ENCODE assay signal across 1 cellular context in the genomic region with DNA sequence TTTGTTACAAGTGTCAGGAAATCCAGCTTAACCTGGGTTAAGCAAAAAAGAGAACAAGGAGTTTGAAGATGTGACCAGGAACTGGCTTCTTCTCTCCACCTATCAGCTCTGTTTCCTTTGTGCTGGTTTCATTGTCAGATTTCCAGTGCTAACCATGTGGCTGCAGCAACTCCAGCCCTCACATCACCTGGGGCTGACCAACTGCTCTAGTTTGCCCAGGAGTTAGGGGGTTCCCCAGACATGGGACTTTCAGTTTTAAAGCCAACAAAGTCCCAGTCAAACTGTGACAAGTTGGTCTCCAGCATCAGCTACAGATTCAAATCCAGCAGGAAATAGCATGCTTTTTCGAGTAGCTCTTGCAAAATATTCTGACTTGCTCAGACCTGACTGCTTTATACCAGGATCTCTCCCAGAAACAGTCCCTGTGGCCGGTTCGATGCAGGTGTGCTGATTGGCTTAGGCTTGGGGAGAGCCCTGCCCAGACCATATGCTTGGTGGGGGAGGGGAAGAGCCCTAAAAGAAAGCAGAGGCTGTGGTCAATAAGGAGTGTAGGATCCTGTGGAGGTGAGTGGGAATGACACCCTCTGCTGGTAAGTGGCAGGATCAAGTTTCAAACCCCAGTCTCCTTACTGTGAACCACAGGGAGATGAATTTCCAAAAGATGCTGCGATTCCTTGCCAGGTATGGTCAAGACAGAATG.
TF ChIP-seq lines count a peak whose summit lies in the region.

No MANE protein-coding gene starts in this region.

TF ChIP-seq in HEK293, 187 proteins besides CTCF, POLR2A, EP300 and RAD21:
- TF ChIP-seq ZNF600 (tag by site-specific recombination; IDR thresholded peaks at IDR 0.05) (no peak), SP3 (tag by site-specific recombination; IDR thresholded peaks at IDR 0.05) (no peak), ZNF302 (tag by site-specific recombination; IDR thresholded peaks at IDR 0.05; ENCODE audit: low read depth) (no peak), ZNF37A (tag by site-specific recombination; IDR thresholded peaks at IDR 0.05) (no peak), ZNF266 (tag by site-specific recombination; IDR thresholded peaks at IDR 0.05; ENCODE audit: low read depth) (no peak), BCL11A (tag by site-specific recombination; IDR thresholded peaks at IDR 0.05; ENCODE audit: low read depth) (no peak), SCRT1 (tag by site-specific recombination; IDR thresholded peaks at IDR 0.05; ENCODE audit: borderline replicate concordance) (no peak), SETDB1 (IDR thresholded peaks at IDR 0.05; ENCODE audit: insufficient read length, low read length) (peak; percentile 8), EGR2 (tag by site-specific recombination; IDR thresholded peaks at IDR 0.05; ENCODE audit: low read depth) (0 out of 2 replicates have a peak, but pooled peaks have one; percentile 18), ZNF623 (tag by site-specific recombination; IDR thresholded peaks at IDR 0.05) (no peak), ZNF530 (tag by site-specific recombination; IDR thresholded peaks at IDR 0.05; ENCODE audit: low read depth) (no peak), ZNF654 (tag by site-specific recombination; IDR thresholded peaks at IDR 0.05; ENCODE audit: low read depth) (peak; percentile 27), ZNF529 (tag by site-specific recombination; IDR thresholded peaks at IDR 0.05; ENCODE audit: insufficient replicate concordance) (no peak), ZNF366 (tag by site-specific recombination; conservative IDR thresholded peaks at IDR 0.05) (no peak), ZBTB8A (tag by site-specific recombination; IDR thresholded peaks at IDR 0.05) (no peak), ZNF416 (tag by site-specific recombination; IDR thresholded peaks at IDR 0.05) (no peak)
- TF ChIP-seq, protein P1, sequence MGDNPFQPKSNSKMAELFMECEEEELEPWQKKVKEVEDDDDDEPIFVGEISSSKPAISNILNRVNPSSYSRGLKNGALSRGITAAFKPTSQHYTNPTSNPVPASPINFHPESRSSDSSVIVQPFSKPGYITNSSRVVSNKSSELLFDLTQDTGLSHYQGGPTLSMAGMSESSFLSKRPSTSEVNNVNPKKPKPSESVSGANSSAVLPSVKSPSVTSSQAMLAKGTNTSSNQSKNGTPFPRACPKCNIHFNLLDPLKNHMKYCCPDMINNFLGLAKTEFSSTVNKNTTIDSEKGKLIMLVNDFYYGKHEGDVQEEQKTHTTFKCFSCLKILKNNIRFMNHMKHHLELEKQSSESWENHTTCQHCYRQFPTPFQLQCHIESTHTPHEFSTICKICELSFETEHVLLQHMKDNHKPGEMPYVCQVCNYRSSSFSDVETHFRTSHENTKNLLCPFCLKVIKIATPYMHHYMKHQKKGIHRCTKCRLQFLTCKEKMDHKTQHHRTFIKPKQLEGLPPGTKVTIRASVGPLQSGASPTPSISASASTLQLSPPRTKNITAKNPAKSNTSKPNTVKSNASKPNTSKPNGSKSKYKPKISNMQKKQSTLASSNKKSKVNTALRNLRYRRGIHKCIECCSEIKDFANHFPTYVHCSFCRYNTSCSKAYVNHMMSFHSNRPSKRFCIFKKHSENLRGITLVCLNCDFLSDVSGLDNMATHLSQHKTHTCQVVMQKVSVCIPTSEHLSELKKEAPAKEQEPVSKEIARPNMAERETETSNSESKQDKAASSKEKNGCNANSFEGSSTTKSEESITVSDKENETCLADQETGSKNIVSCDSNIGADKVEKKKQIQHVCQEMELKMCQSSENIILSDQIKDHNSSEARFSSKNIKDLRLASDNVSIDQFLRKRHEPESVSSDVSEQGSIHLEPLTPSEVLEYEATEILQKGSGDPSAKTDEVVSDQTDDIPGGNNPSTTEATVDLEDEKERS (tag by site-specific recombination; IDR thresholded peaks at IDR 0.05): no peak
- TF ChIP-seq, protein P2, sequence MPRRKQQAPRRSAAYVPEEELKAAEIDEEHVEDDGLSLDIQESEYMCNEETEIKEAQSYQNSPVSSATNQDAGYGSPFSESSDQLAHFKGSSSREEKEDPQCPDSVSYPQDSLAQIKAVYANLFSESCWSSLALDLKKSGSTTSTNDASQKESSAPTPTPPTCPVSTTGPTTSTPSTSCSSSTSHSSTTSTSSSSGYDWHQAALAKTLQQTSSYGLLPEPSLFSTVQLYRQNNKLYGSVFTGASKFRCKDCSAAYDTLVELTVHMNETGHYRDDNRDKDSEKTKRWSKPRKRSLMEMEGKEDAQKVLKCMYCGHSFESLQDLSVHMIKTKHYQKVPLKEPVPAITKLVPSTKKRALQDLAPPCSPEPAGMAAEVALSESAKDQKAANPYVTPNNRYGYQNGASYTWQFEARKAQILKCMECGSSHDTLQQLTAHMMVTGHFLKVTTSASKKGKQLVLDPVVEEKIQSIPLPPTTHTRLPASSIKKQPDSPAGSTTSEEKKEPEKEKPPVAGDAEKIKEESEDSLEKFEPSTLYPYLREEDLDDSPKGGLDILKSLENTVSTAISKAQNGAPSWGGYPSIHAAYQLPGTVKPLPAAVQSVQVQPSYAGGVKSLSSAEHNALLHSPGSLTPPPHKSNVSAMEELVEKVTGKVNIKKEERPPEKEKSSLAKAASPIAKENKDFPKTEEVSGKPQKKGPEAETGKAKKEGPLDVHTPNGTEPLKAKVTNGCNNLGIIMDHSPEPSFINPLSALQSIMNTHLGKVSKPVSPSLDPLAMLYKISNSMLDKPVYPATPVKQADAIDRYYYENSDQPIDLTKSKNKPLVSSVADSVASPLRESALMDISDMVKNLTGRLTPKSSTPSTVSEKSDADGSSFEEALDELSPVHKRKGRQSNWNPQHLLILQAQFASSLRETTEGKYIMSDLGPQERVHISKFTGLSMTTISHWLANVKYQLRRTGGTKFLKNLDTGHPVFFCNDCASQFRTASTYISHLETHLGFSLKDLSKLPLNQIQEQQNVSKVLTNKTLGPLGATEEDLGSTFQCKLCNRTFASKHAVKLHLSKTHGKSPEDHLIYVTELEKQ (tag by site-specific recombination; IDR thresholded peaks at IDR 0.05; ENCODE audit: borderline replicate concordance): no peak
- TF ChIP-seq, protein P3, sequence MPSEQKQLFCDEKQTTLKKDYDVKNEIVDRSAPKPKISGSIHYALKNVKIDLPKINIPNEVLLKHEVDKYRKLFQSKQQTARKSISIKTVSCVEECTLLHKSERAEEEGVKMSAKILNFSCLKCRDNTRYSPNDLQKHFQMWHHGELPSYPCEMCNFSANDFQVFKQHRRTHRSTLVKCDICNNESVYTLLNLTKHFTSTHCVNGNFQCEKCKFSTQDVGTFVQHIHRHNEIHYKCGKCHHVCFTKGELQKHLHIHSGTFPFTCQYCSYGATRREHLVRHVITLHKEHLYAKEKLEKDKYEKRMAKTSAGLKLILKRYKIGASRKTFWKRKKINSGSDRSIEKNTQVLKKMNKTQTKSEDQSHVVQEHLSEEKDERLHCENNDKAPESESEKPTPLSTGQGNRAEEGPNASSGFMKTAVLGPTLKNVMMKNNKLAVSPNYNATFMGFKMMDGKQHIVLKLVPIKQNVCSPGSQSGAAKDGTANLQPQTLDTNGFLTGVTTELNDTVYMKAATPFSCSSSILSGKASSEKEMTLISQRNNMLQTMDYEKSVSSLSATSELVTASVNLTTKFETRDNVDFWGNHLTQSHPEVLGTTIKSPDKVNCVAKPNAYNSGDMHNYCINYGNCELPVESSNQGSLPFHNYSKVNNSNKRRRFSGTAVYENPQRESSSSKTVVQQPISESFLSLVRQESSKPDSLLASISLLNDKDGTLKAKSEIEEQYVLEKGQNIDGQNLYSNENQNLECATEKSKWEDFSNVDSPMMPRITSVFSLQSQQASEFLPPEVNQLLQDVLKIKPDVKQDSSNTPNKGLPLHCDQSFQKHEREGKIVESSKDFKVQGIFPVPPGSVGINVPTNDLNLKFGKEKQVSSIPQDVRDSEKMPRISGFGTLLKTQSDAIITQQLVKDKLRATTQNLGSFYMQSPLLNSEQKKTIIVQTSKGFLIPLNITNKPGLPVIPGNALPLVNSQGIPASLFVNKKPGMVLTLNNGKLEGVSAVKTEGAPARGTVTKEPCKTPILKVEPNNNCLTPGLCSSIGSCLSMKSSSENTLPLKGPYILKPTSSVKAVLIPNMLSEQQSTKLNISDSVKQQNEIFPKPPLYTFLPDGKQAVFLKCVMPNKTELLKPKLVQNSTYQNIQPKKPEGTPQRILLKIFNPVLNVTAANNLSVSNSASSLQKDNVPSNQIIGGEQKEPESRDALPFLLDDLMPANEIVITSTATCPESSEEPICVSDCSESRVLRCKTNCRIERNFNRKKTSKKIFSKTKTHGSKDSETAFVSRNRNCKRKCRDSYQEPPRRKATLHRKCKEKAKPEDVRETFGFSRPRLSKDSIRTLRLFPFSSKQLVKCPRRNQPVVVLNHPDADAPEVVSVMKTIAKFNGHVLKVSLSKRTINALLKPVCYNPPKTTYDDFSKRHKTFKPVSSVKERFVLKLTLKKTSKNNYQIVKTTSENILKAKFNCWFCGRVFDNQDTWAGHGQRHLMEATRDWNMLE (tag by site-specific recombination; conservative IDR thresholded peaks at IDR 0.05; ENCODE audit: low read depth): no peak
TF ChIP-seq in HEK293: peak in this region for 3.
